ENCODE assay signal across 9 cellular contexts in the genomic region with DNA sequence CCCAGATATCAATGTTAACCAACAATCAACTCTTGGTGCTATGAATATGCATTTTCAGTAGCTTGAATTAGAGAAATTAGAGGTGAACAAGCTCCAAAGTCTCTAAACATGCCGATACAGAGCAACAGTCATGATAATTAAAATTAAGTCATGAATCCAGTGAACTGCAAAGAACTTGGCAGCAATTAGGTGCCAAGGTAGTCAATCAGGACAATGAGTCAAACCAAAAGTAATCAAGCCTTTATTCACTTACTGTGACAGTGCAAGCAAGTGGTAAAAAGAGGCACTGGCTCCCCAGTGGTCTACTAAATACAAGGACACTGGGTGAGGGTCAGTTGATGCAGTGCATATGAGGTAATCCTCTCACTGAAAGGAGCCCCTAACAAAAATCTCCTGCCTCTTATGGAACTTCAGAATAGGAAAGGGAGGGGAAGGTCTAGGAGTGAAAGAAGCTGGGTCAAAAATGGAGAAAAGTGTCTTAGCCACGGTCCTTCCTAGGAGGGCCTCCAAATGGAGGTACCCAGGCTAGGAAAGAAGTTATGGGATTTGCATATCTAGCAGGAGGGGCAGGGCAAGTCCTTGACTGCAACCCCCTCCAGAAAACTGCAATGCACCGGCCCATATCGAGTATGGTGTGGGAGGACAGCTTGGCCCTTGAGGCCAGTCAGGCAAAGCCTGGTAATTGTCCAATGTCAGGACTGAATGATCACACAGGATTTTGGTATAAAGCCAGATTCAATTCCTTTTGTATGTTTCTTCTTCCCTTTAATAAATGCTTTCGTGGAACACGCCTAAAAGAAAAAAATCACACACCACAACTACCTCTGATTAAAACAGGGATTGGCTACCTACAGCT. TPM values are rescaled to one million over a fixed set of nuclear protein-coding genes. Genes with fewer than 3 reads are reported as not detected.
A peak's percentile ranks its signal among the peaks of the same experiment; 100 is the strongest.
DNase-seq lines count a peak whose midpoint lies in the region; ATAC-seq, FAIRE-seq and TF ChIP-seq lines count a peak whose summit lies in the region.
"Had no signal": no experiment of that assay in that cellular context is flagged by ENCODE, and none has a peak within 500 bp of the region (broad histone marks: within the 10 kb centered on the region; RNA-seq: fewer than 3 reads in every experiment).

No MANE protein-coding gene starts in this region.

- H3K27me3 ChIP-seq in pancreas (no peaks in the 10 kb centered on the region), prostate gland (replicated peaks; ENCODE audit: insufficient read depth) (no peaks in the 10 kb centered on the region)

- WGBS in pancreas, 2 donors: 20 to 22% methylated on average over 6 of the region's 6 CpGs
- WGBS in prostate gland: 33% methylated on average over 6 of the region's 6 CpGs

- intact Hi-C loops in pancreas (cut with DNase I): no loop called here
- intact Hi-C loops in prostate gland (cut with DNase I): no loop called here

- TF ChIP-seq POLR2A in prostate gland (IDR thresholded peaks at IDR 0.05): no peak

- no peak overlapping the region for H3K27ac ChIP-seq in pancreas
- H3K27ac ChIP-seq in prostate gland: no peak overlapping the region

- peaks cover 0 to 8% (median 4%) of the 10 kb centered on the region in 3 donors for H3K36me3 ChIP-seq in pancreas
- H3K36me3 ChIP-seq in prostate gland: no peaks in the 10 kb centered on the region

- TF ChIP-seq CTCF in epithelial cell of proximal tubule (conservative IDR thresholded peaks at IDR 0.05; ENCODE audit: low read depth, low read length): no peak
- TF ChIP-seq CTCF in pancreas (IDR thresholded peaks at IDR 0.05): no peak
- no peak for TF ChIP-seq CTCF in prostate gland (IDR thresholded peaks at IDR 0.05)

- no peak for FAIRE-seq in pancreas (lab: Jason Lieb, UNC)

- H3K4me1 ChIP-seq in pancreas: peaks cover 11 to 26% (median 26%) of the 10 kb centered on the region in 3 donors
- H3K4me1 ChIP-seq in prostate gland (replicated peaks): peaks cover 4% of the 10 kb centered on the region

- H3K9me3 ChIP-seq in pancreas (no peaks in the 10 kb centered on the region), prostate gland (no peaks in the 10 kb centered on the region)

- peak; percentile 20 for DNase-seq in ELF-1 (ENCODE audit: low read depth, low spot score)
- peak; percentile 44 for DNase-seq in OCI-M1 (lab: John Stamatoyannopoulos, UW)
- peak; percentile 68 for DNase-seq in epithelial cell of proximal tubule (ENCODE audit: low read depth)
- DNase-seq in pancreas: no peak
- DNase-seq in prostate gland (ENCODE audit: low spot score): no peak
- DNase-seq: islet precursor cell had no signal

- ATAC-seq in pancreas: no peak
- ATAC-seq in GM19395 (IDR thresholded peaks at IDR 0.05; ENCODE audit: unreplicated experiment): no peak
- no peak for ATAC-seq in HG02973 (IDR thresholded peaks at IDR 0.05; ENCODE audit: unreplicated experiment)
- ATAC-seq in HG02571 (IDR thresholded peaks at IDR 0.05; ENCODE audit: unreplicated experiment): no peak

- H3K4me3 ChIP-seq in epithelial cell of proximal tubule (ENCODE audit: low read depth, low read length) (peak overlapping the region; percentile 97), pancreas (peak overlapping the region; percentile 70 to 91 (median 80)), prostate gland (peak overlapping the region in 1 of 2 donors; percentile 81)

RNA-seq across cellular contexts. Expression of gene ZNF770, which starts 1.5 kb away (rescaled TPM):
- 19.3 and 22.4 TPM in 2 replicates for total RNA-seq in epithelial cell of proximal tubule
- 10 to 100 TPM in 5 of 6 donors, 1 to 10 TPM in 1; 8.4 to 22.6 (median 17.0) TPM for total RNA-seq in pancreas
- 1 to 10 TPM; 4.8 to 7.1 TPM for polyA plus RNA-seq in pancreas
- 10 to 100 TPM; 29.6 to 32.0 TPM for total RNA-seq in prostate gland

RNA-seq across cellular contexts. Expression of gene AQR, which starts 17.0 kb away (rescaled TPM):
- total RNA-seq in epithelial cell of proximal tubule: 17.3 and 22.1 TPM in 2 replicates
- total RNA-seq in pancreas: 10 to 100 TPM in 3 of 6 donors, 1 to 10 TPM in 3; 7.8 to 15.7 (median 10.1) TPM
- 1 to 10 TPM; 4.9 to 7.8 TPM for polyA plus RNA-seq in pancreas
- 10 to 100 TPM; 32.9 to 34.0 TPM for total RNA-seq in prostate gland

Comparison
In these comparisons a context has a peak if more than half of its experiments do, and no peak if none do; other contexts are left out.
1. DNase-seq: peak in ELF-1 (single experiment), OCI-M1 (single experiment) and epithelial cell of proximal tubule (single experiment); none in pancreas (0 of 6) and prostate gland (single experiment).